Comparison of ENCODE assay signal across 1 cellular context in the genomic region with DNA sequence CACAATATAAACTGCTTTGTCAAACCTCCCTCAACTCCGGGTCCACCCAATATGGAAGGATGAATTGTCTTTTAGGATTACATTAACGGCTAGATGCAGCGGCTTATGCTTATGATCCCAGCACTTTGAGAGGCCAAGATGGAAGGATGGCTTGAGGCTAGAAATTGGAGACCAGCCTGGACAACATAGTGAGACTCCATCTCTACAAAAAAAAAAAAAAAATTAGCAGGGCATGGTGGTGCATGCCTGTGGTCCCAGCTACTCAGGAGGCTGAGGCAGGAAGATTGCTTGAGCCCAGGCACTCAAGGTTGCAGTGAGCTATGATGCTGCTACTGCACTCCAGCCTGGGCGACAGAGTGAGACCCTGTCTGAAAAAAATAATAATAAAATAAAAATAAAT. TPM values are rescaled to one million over a fixed set of nuclear protein-coding genes. Genes with fewer than 3 reads are reported as not detected.
"Had no signal": no experiment of that assay in that cellular context is flagged by ENCODE, and none has a peak within 500 bp of the region (broad histone marks: within the 10 kb centered on the region; RNA-seq: fewer than 3 reads in every experiment).

No MANE protein-coding gene starts in this region.

RNA-seq across cellular contexts. Expression of gene PRR19, which starts 35.8 kb away (rescaled TPM):
- total RNA-seq: thoracic aorta had no signal
